ENCODE assay signal across 8 cellular contexts in the genomic region with DNA sequence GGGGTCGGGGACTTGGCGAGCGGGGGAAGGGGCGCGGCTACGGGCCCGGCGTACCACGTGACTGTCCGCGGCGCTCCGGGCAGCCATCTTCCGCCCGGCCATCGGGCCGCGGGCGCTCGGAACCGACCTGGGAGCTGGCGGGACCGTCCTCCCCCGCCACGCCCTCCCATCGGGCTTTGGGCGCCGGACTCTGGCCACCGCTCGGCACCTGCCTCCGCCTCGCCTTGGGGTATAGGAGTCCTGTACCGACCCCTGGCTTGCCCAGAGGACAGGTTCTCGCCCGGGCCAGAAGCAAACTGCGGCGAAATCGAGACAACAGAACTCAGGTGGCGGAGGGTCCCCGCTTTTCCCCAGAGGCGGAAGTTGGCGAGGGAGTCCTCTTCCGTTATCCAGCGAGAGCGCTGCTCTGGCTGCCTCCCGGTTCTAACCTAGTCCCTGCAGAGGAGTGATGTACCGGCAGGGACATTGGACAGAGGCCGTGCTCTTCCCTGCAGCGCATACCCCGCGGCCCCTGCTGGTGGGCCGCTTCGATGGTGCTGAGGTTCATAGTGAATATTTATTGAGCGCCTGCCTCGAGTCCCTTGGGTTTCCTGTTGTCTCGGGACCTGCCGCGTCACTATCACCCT. TPM values are rescaled to one million over a fixed set of nuclear protein-coding genes. Genes with fewer than 3 reads are reported as not detected.
DNase-seq lines count a peak whose midpoint lies in the region; ATAC-seq and TF ChIP-seq lines count a peak whose summit lies in the region.

No MANE protein-coding gene starts in this region.

- no peaks in the 10 kb centered on the region for H3K9me3 ChIP-seq in OCI-LY7 (ENCODE audit: low read length)
- H3K9me3 ChIP-seq in esophagus squamous epithelium: no peaks in the 10 kb centered on the region
- H3K9me3 ChIP-seq in stomach: no peaks in the 10 kb centered on the region

- peaks cover 3% of the 10 kb centered on the region for H3K27me3 Mint-ChIP-seq in activated T-cell treated with anti-CD3 and anti-CD28 coated beads, Interleukin-2, amount 50 U/mL, for 72 hours (ENCODE audit: low read depth)

- peak overlapping the region; percentile 96 for H3K27ac ChIP-seq in OCI-LY7 (ENCODE audit: low read depth, low read length, poor library complexity, severe bottlenecking)
- peak overlapping the region; percentile 96 to 100 (median 99) for H3K27ac ChIP-seq in esophagus squamous epithelium
- peak overlapping the region; percentile 98 to 100 (median 99) for H3K27ac ChIP-seq in stomach

- peaks cover 46% of the 10 kb centered on the region for H3K4me1 Mint-ChIP-seq in activated T-cell treated with anti-CD3 and anti-CD28 coated beads, Interleukin-2, amount 50 U/mL, for 72 hours (ENCODE audit: low read depth)

- CTCF ChIA-PET in OCI-LY7 (lab: Charles Lee; ENCODE audit: unreplicated experiment): no interaction called here

- intact Hi-C loops in OCI-LY7 (cut with micrococcal nuclease; ENCODE audit: unreplicated experiment) (loop anchor here (1.0 to 5.0 kb wide), 2 partner anchors 23 to 208 kb away; no protein-coding TSS in a partner anchor), esophagus squamous epithelium (cut with DNase I) (loop anchor here (5.0 to 10.0 kb wide), 2 partner anchors 63 to 200 kb away; no protein-coding TSS in a partner anchor), stomach (cut with DNase I; ENCODE audit: low total_unique reads) (no loop called here)

- H3K27ac Mint-ChIP-seq in activated T-cell treated with anti-CD3 and anti-CD28 coated beads, Interleukin-2, amount 50 U/mL, for 72 hours: peak overlapping the region; percentile 75

- H3K27me3 ChIP-seq in esophagus squamous epithelium (no peaks in the 10 kb centered on the region), stomach (no peaks in the 10 kb centered on the region)

- BruUV-seq in OCI-LY7 (replicated peaks; lab: Mats Ljungman, UMichigan): no TSS peak

- WGBS in esophagus squamous epithelium, 2 donors: 0% methylated on average over 3 of the region's 58 CpGs
- WGBS in stomach, 5 donors: 0% methylated on average over 30 to 58 of the region's 58 CpGs

- H3K9me3 Mint-ChIP-seq in activated T-cell treated with anti-CD3 and anti-CD28 coated beads, Interleukin-2, amount 50 U/mL, for 72 hours: no peaks in the 10 kb centered on the region

- no peaks in the 10 kb centered on the region for H3K9me2 ChIP-seq in OCI-LY7 (ENCODE audit: insufficient read depth, low read length)

- DNase-seq in DMS 273 treated with DMSO at 0.1 percent for 48 hours (lab: John Stamatoyannopoulos, UW) (peak; percentile 60), OCI-LY7 (ENCODE audit: low spot score) (peak; percentile 88), esophagus squamous epithelium (lab: John Stamatoyannopoulos, UW) (peak; percentile 27), myocyte (ENCODE audit: low read depth) (peak; percentile 77), stomach (peak; percentile 78)
- DNase-seq in activated T-cell treated with anti-CD3 and anti-CD28 coated beads, Interleukin-2, amount 50 U/mL, for 72 hours: peak; percentile 55 to 57

- TF ChIP-seq POLR2A in esophagus squamous epithelium (IDR thresholded peaks at IDR 0.05): peak in 1 of 4 donors; percentile 4
- TF ChIP-seq POLR2A in stomach (IDR thresholded peaks at IDR 0.05): no peak

- peak overlapping the region; percentile 79 for H2AFZ ChIP-seq in OCI-LY7 (ENCODE audit: low read length)

- peaks cover 33% of the 10 kb centered on the region for H3K4me1 ChIP-seq in OCI-LY7 (ENCODE audit: insufficient read depth, low read length, poor library complexity, severe bottlenecking)
- H3K4me1 ChIP-seq in esophagus squamous epithelium: peaks cover 20 to 42% (median 25%) of the 10 kb centered on the region in 3 donors
- peaks cover 17 to 34% (median 28%) of the 10 kb centered on the region in 4 donors for H3K4me1 ChIP-seq in stomach

- TF ChIP-seq EP300 in stomach (IDR thresholded peaks at IDR 0.05): no peak

- H3K4me3 ChIP-seq in OCI-LY7 (ENCODE audit: low read depth, low read length, poor library complexity, severe bottlenecking) (peak overlapping the region; percentile 88), esophagus squamous epithelium (peak overlapping the region; percentile 67 to 95 (median 90)), stomach (peak overlapping the region; percentile 80 to 95 (median 90))

- POLR2A ChIA-PET in OCI-LY7 (lab: Charles Lee): interaction anchor here (1.0 to 10.2 kb wide), 7 partner anchors 14 to 267 kb away, joined by 3 to 213 read pairs (median 5); no protein-coding TSS in a partner anchor

- H3K36me3 Mint-ChIP-seq in activated T-cell treated with anti-CD3 and anti-CD28 coated beads, Interleukin-2, amount 50 U/mL, for 72 hours (ENCODE audit: insufficient read depth in 2 of 2): peaks cover 0 to 3% of the 10 kb centered on the region in 2 donors

- peak; percentile 54 for ATAC-seq in GM19455 (IDR thresholded peaks at IDR 0.05; ENCODE audit: unreplicated experiment)
- ATAC-seq in HG03565 (IDR thresholded peaks at IDR 0.05; ENCODE audit: unreplicated experiment): peak; percentile 41
- ATAC-seq in activated T-cell treated with anti-CD3 and anti-CD28 coated beads, Interleukin-2, amount 50 U/mL, for 72 hours (replicated peaks in 1 of 2): peak; percentile 44 to 54

- H3K4me2 ChIP-seq in OCI-LY7 (ENCODE audit: low read length): peak overlapping the region; percentile 98

- peak; percentile 72 for TF ChIP-seq CTCF in OCI-LY7 (conservative IDR thresholded peaks at IDR 0.05; ENCODE audit: low read length)
- TF ChIP-seq CTCF in esophagus squamous epithelium (IDR thresholded peaks at IDR 0.05): peak in 5 of 6 experiments; percentile 42 to 62 (median 54)
- TF ChIP-seq CTCF in stomach (IDR thresholded peaks at IDR 0.05): peak in 4 of 7 experiments; percentile 32 to 59 (median 48)

- H3K79me2 ChIP-seq in OCI-LY7 (ENCODE audit: insufficient read depth, low read depth, low read length): peaks cover 30% of the 10 kb centered on the region

- H3K4me3 Mint-ChIP-seq in activated T-cell treated with anti-CD3 and anti-CD28 coated beads, Interleukin-2, amount 50 U/mL, for 72 hours: peak overlapping the region; percentile 93 to 97

- H3K36me3 ChIP-seq in OCI-LY7 (ENCODE audit: insufficient read depth, low read length) (no peaks in the 10 kb centered on the region), esophagus squamous epithelium (peaks cover 0 to 6% (median 0%) of the 10 kb centered on the region in 3 donors), stomach (peaks cover 0 to 11% (median 5%) of the 10 kb centered on the region in 4 donors)

- H4K20me1 ChIP-seq in OCI-LY7 (ENCODE audit: insufficient read depth, low read length): no peaks in the 10 kb centered on the region

RNA-seq across cellular contexts. Expression of a gene that starts 1.2 kb away (rescaled TPM):
- 45.4 and 65.6 TPM in 2 replicates for total RNA-seq in OCI-LY7 (2014; rRNA removed; shearing (Covaris generic))
- total RNA-seq in OCI-LY7 (2022): 57.5 and 64.7 TPM in 2 replicates
- 1 to 10 TPM; 8.9 to 9.7 TPM for total RNA-seq in activated T-cell treated with anti-CD3 and anti-CD28 coated beads, Interleukin-2, amount 50 U/mL, for 72 hours
- total RNA-seq in esophagus squamous epithelium: 10 to 100 TPM; 39.4 to 64.1 (median 54.9) TPM
- 23.7 and 44.0 TPM in 2 replicates for total RNA-seq in myocyte
- 9.9 TPM for polyA plus RNA-seq in myocyte (2012)
- 100 to 1,000 TPM in 2 of 5 donors, 10 to 100 TPM in 3; 24.6 to 229 (median 75.5) TPM for total RNA-seq in stomach
- 1 to 10 TPM; 6.2 to 7.8 (median 7.0) TPM for polyA plus RNA-seq in stomach

Comparison
In these comparisons a context has a peak if more than half of its experiments do, and no peak if none do; other contexts are left out.
1. Peak in every context shown above with its lines: DNase-seq, ATAC-seq, H3K4me3 ChIP-seq and H3K27ac ChIP-seq.
2. DNase-seq: peak in every context shown above with its lines; median percentile 88 in OCI-LY7; 78 in stomach; 77 in myocyte; 60 in DMS 273 treated with DMSO at 0.1 percent for 48 hours; 56 in activated T-cell treated with anti-CD3 and anti-CD28 coated beads, Interleukin-2, amount 50 U/mL, for 72 hours; 27 in esophagus squamous epithelium.